Comparison of ENCODE assay signal across 8 cellular contexts in genomic region chr7:128939861-128940410, GRCh38. TPM values are rescaled to one million over a fixed set of nuclear protein-coding genes. Genes with fewer than 3 reads are reported as not detected.
DNase-seq lines count a peak whose midpoint lies in the region; ATAC-seq and TF ChIP-seq lines count a peak whose summit lies in the region.

No MANE protein-coding gene starts in this region.

- H3K36me3 ChIP-seq in SU-DHL-6 (ENCODE audit: low read length) (no peaks in the 10 kb centered on the region), psoas muscle (ENCODE audit: insufficient read depth in 1 of 2, low read depth in 1 of 2) (no peaks in the 10 kb centered on the region), Caco-2 (ENCODE audit: control insufficient read depth, insufficient read depth, low read length) (no peaks in the 10 kb centered on the region)

- DNase-seq in psoas muscle (no peak), Caco-2 (no peak), G401 (ENCODE audit: low spot score) (no peak), HK-2 (ENCODE audit: unreplicated experiment) (no peak), SK-N-DZ (ENCODE audit: low spot score) (no peak)

- no peaks in the 10 kb centered on the region for H3K9me3 Mint-ChIP-seq in Caco-2 (ENCODE audit: unreplicated experiment)

- H3K36me3 Mint-ChIP-seq in Caco-2 (ENCODE audit: insufficient read depth, unreplicated experiment): peaks cover 6% of the 10 kb centered on the region

- no peaks in the 10 kb centered on the region for H3K79me2 ChIP-seq in SU-DHL-6 (ENCODE audit: insufficient read depth, low read length)

- CTCF ChIA-PET in Caco-2 (lab: Charles Lee): no interaction called here

- no peaks in the 10 kb centered on the region for H3K9me2 ChIP-seq in SU-DHL-6 (replicated peaks; ENCODE audit: insufficient read depth, low read length)

- peaks cover 8% of the 10 kb centered on the region for H3K27me3 Mint-ChIP-seq in Caco-2 (ENCODE audit: insufficient read depth, unreplicated experiment)

- H3K4me3 ChIP-seq in SU-DHL-6 (ENCODE audit: insufficient read depth, low read length, poor library complexity, severe bottlenecking): no peak overlapping the region
- peak overlapping the region; percentile 34 for H3K4me3 ChIP-seq in psoas muscle
- no peak overlapping the region for H3K4me3 ChIP-seq in Caco-2 (ENCODE audit: low read depth, low read length)

- ATAC-seq in GM18867 (IDR thresholded peaks at IDR 0.05; ENCODE audit: unreplicated experiment) (peak; percentile 27), HG02759 (IDR thresholded peaks at IDR 0.05; ENCODE audit: unreplicated experiment) (peak; percentile 15), psoas muscle (no peak)

- H3K4me1 ChIP-seq in psoas muscle (no peaks in the 10 kb centered on the region), Caco-2 (peaks cover 8% of the 10 kb centered on the region)

- 84 to 92% (median 87%) methylated on average over 18 of the region's 18 CpGs for WGBS in psoas muscle, 3 donors

- TF ChIP-seq CTCF in SU-DHL-6 (IDR thresholded peaks at IDR 0.05; ENCODE audit: insufficient read depth, low read length, poor library complexity, severe bottlenecking) (peak; percentile 12), psoas muscle (IDR thresholded peaks at IDR 0.05) (no peak), Caco-2 (IDR thresholded peaks at IDR 0.05; ENCODE audit: insufficient read depth in 1 of 2, low read depth in 1 of 2, low read length in 1 of 2, severe bottlenecking in 1 of 2, unreplicated experiment in 1 of 2) (no peak)

- in situ Hi-C loops in G401 (cut with HindIII; ENCODE audit: low sequenced_read_pairs): no loop called here

- peaks cover 14% of the 10 kb centered on the region for H3K4me1 Mint-ChIP-seq in Caco-2 (ENCODE audit: low read depth, unreplicated experiment)

- H3K27ac ChIP-seq in SU-DHL-6 (ENCODE audit: low read depth, low read length) (peak overlapping the region; percentile 66), psoas muscle (no peak overlapping the region)

- H3K9ac ChIP-seq in SU-DHL-6 (ENCODE audit: low read length): peak overlapping the region; percentile 51

- BruUV-seq in Caco-2 (replicated peaks; lab: Mats Ljungman, UMichigan): no TSS peak

- POLR2A ChIA-PET in Caco-2 (lab: Charles Lee): no interaction called here

- peaks cover 7% of the 10 kb centered on the region; the same call in 1 of the 2 replicates for H3F3A ChIP-seq in SU-DHL-6 (ENCODE audit: insufficient read depth)

- no peak overlapping the region for H3K27ac Mint-ChIP-seq in Caco-2 (ENCODE audit: unreplicated experiment)

- no peaks in the 10 kb centered on the region for H3K27me3 ChIP-seq in SU-DHL-6 (ENCODE audit: low read length)
- peaks cover 0 to 44% (median 11%) of the 10 kb centered on the region in 3 donors for H3K27me3 ChIP-seq in psoas muscle (ENCODE audit: insufficient read depth in 3 of 3, low read length in 2 of 3)
- no peaks in the 10 kb centered on the region for H3K27me3 ChIP-seq in Caco-2 (replicated peaks; ENCODE audit: control insufficient read depth, insufficient read depth, low read length)

- H3K4me2 ChIP-seq in SU-DHL-6 (ENCODE audit: low read depth, low read length, poor library complexity, severe bottlenecking): peak overlapping the region; percentile 50

- no peaks in the 10 kb centered on the region for H4K20me1 ChIP-seq in SU-DHL-6 (ENCODE audit: low read depth, low read length)

- H2AFZ ChIP-seq in SU-DHL-6 (ENCODE audit: low read depth, low read length, severe bottlenecking): peak overlapping the region; percentile 56

- H3K4me3 Mint-ChIP-seq in Caco-2 (ENCODE audit: unreplicated experiment): no peak overlapping the region

- H3K9me3 ChIP-seq in SU-DHL-6 (ENCODE audit: insufficient read depth, low read length) (no peaks in the 10 kb centered on the region), psoas muscle (no peaks in the 10 kb centered on the region), Caco-2 (no peaks in the 10 kb centered on the region)

- intact Hi-C loops in psoas muscle (cut with DNase I): no loop called here
- intact Hi-C loops in Caco-2 (cut with micrococcal nuclease; ENCODE audit: unreplicated experiment): no loop called here

RNA-seq across cellular contexts. Expression of gene IRF5, which starts 2.2 kb away (rescaled TPM):
- total RNA-seq in psoas muscle (1 to 10 TPM; 1.2 to 1.6 (median 1.3) TPM), Caco-2 (2022) (1.2 and 1.8 TPM in 2 replicates)
- polyA plus RNA-seq in psoas muscle: under 1 TPM; 0.44 to 0.80 (median 0.78) TPM
- total RNA-seq in G401 (2014; rRNA removed; shearing (Covaris generic)): not detected in 2 replicates
- 0.29 and 0.68 TPM in 2 replicates for polyA plus RNA-seq in SK-N-DZ (2014; cell fraction: cytosol; rRNA removed)
- polyA plus RNA-seq in SK-N-DZ (2014; cell fraction: nucleus; rRNA removed): 0.85 and 5.3 TPM in 2 replicates

RNA-seq across cellular contexts. Expression of gene KCP, which starts 29.4 kb away (rescaled TPM):
- total RNA-seq in psoas muscle (under 1 TPM; 0.08 to 0.34 (median 0.23) TPM), Caco-2 (2022) (0.23 and 0.50 TPM in 2 replicates)
- polyA plus RNA-seq in psoas muscle: under 1 TPM; 0.03 to 0.16 (median 0.12) TPM
- 2.8 and 4.7 TPM in 2 replicates for total RNA-seq in G401 (2014; rRNA removed; shearing (Covaris generic))
- polyA plus RNA-seq in SK-N-DZ (2014; cell fraction: cytosol; rRNA removed): 6.3 and 6.5 TPM in 2 replicates
- polyA plus RNA-seq in SK-N-DZ (2014; cell fraction: nucleus; rRNA removed): 57.9 and 76.8 TPM in 2 replicates

Comparison
In these comparisons a context has a peak if more than half of its experiments do, and no peak if none do; other contexts are left out.
1. ATAC-seq: peak in GM18867 (single experiment) and HG02759 (single experiment); none in psoas muscle (0 of 4).